ENCODE assay signal across 8 cellular contexts in genomic region chr3:128879125-128879969, GRCh38. TPM values are rescaled to one million over a fixed set of nuclear protein-coding genes. Genes with fewer than 3 reads are reported as not detected.
DNase-seq lines count a peak whose midpoint lies in the region; ATAC-seq and TF ChIP-seq lines count a peak whose summit lies in the region.

Gene ACAD9, plus strand, starts transcription at chr3:128879620. Its CDS starts 72 bp downstream, at chr3:128879692.

- peak within 1 kb of the TSS; percentile 86 for H3K27ac ChIP-seq in PC-9

- no peaks in the 10 kb centered on the region for H3K9me3 ChIP-seq in PC-9 (ENCODE audit: insufficient read depth, low read depth)

- no peak for TF ChIP-seq CTCF in PC-9 (conservative IDR thresholded peaks at IDR 0.05)
- TF ChIP-seq CTCF in epithelial cell of proximal tubule (conservative IDR thresholded peaks at IDR 0.05; ENCODE audit: low read depth, low read length): no peak

- peak; percentile 80 for ATAC-seq in GM21619 (IDR thresholded peaks at IDR 0.05; ENCODE audit: unreplicated experiment)

- peaks cover 58% of the 10 kb centered on the region for H3K79me2 ChIP-seq in PC-9 (ENCODE audit: low read depth)

- peaks cover 6% of the 10 kb centered on the region; the same call in 1 of the 2 replicates for H4K20me1 ChIP-seq in PC-9 (ENCODE audit: insufficient read depth)

- peaks cover 18% of the 10 kb centered on the region for H3K4me1 ChIP-seq in PC-9 (replicated peaks; ENCODE audit: insufficient read depth)

- TSS peak; percentile 73 for BruUV-seq in PC-9 (replicated peaks; lab: Mats Ljungman, UMichigan)

- H3K36me3 ChIP-seq in PC-9 (ENCODE audit: low read depth): peaks cover 5% of the 10 kb centered on the region; the same call in 1 of the 2 replicates

- intact Hi-C loops in PC-9 (cut with micrococcal nuclease; ENCODE audit: unreplicated experiment): loop anchor here (1.0 to 5.0 kb wide), 5 partner anchors 63 to 229 kb away; partner anchors contain the start of genes RAB7A and RPN1

- DNase-seq in DMS153 (lab: John Stamatoyannopoulos, UW): peak; percentile 97
- peak; percentile 97 for DNase-seq in Jurkat, Clone E6-1 (ENCODE audit: low read depth, low spot score)
- peak; percentile 89 to 99 for DNase-seq in PC-9
- DNase-seq in activated T-cell treated with anti-CD3 and anti-CD28 coated beads, Interleukin-2, amount 50 U/mL, for 1 hour: peak; percentile 98
- DNase-seq in epithelial cell of proximal tubule (ENCODE audit: low read depth): peak; percentile 63
- peak; percentile 98 for DNase-seq in mucosa of gallbladder (ENCODE audit: low spot score)
- peak; percentile 94 for DNase-seq in stimulated activated CD8-positive, alpha-beta memory T cell treated with anti-CD3 and anti-CD28 coated beads, Interleukin-4, amount 100 ng/mL, for 4 hours (ENCODE audit: low read depth in 2 of 2, low spot score in 1 of 2)

- no peaks in the 10 kb centered on the region for H3K9me2 ChIP-seq in PC-9 (ENCODE audit: insufficient read depth)

- H3K4me3 ChIP-seq in Jurkat, Clone E6-1 (ENCODE audit: low read length): peak within 1 kb of the TSS; percentile 98
- H3K4me3 ChIP-seq in PC-9 (peak within 1 kb of the TSS; percentile 82), epithelial cell of proximal tubule (ENCODE audit: low read depth, low read length) (peak within 1 kb of the TSS; percentile 84)

- POLR2A ChIA-PET in PC-9 (lab: Charles Lee; ENCODE audit: unreplicated experiment): interaction anchor here (0.5 to 1.3 kb wide), 9 partner anchors 21 to 811 kb away, joined by 3 to 7 read pairs (median 4); partner anchors contain the start of gene RAB7A

- peaks cover 8% of the 10 kb centered on the region; the same call in 1 of the 2 replicates for H3F3A ChIP-seq in PC-9 (ENCODE audit: insufficient read depth, low read depth)

- peak within 1 kb of the TSS; percentile 93 for H2AFZ ChIP-seq in PC-9

- H3K4me2 ChIP-seq in PC-9: peak within 1 kb of the TSS; percentile 96

- H3K27me3 ChIP-seq in PC-9 (ENCODE audit: insufficient read depth, low read depth): no peaks in the 10 kb centered on the region

- CTCF ChIA-PET in PC-9 (lab: Charles Lee): interaction anchor here (1.4 kb wide), 1 partner anchor 199 kb away, joined by 4 read pairs; no protein-coding TSS in a partner anchor

RNA-seq across cellular contexts. Expression of gene ACAD9, which starts in this region (rescaled TPM):
- polyA plus RNA-seq in Jurkat, Clone E6-1 (2012; ENCODE audit: insufficient read depth, insufficient read length): 49.9 TPM
- total RNA-seq in PC-9 (2021) (76.5 and 81.4 TPM in 2 replicates), epithelial cell of proximal tubule (42.8 and 44.6 TPM in 2 replicates), mucosa of gallbladder (38.7 TPM)

Comparison
In these comparisons a context has a peak if more than half of its experiments do, and no peak if none do; other contexts are left out.
1. Peak in every context shown above with its lines: DNase-seq, ATAC-seq, H3K4me3 ChIP-seq and H3K27ac ChIP-seq.